ENCODE assay signal across 9 cellular contexts in the genomic region with DNA sequence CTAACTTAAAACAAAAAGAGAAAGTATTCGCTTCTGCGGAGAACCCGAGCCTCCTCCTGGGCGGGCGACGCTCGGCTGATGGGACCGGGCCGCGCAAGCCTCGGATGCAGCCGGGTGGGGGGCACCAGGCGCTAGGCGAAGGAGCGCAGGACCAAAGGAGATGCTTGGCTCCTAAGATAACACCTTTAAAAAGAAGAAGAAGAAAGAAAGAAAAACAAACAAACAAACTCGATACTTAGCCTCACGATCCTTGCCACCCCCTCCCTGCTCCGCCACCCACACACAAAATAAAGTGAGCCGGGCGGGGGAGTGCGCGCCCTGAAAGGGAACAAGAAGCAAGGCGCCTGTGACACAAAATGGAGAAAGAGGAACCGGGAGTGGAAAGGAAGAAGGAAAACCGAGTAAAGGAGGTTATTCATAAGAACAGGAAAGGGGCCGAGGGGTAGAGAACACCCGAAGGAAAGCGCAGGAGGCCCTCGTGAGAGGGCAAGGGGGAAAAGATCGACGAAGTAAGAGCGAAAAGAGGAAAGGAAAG. TPM values are rescaled to one million over a fixed set of nuclear protein-coding genes. Genes with fewer than 3 reads are reported as not detected.
DNase-seq lines count a peak whose midpoint lies in the region; ATAC-seq, FAIRE-seq and TF ChIP-seq lines count a peak whose summit lies in the region.
"Had no signal": no experiment of that assay in that cellular context is flagged by ENCODE, and none has a peak within 500 bp of the region (broad histone marks: within the 10 kb centered on the region; RNA-seq: fewer than 3 reads in every experiment).

No MANE protein-coding gene starts in this region.

- peak overlapping the region; percentile 97 for H3K4me2 ChIP-seq in KMS-11

- no peak for FAIRE-seq in kidney (lab: Jason Lieb, UNC)
- FAIRE-seq: colon had no signal

- peak; percentile 65 for DNase-seq in DMS53 treated with DMSO at 0.1 percent for 48 hours (lab: John Stamatoyannopoulos, UW; ENCODE audit: unreplicated experiment)
- peak; percentile 72 for DNase-seq in central memory CD4-positive, alpha-beta T cell
- DNase-seq in kidney, result peak; percentile 84
- DNase-seq in stimulated activated CD4-positive, alpha-beta T cell treated with anti-CD3 and anti-CD28 coated beads, Interleukin-12 subunit alpha, Interleukin-12 subunit beta, amount 100 ng/mL, for 48 hours (ENCODE audit: low read depth in 2 of 3, low spot score in 1 of 3), result peak; percentile 49 to 53 (median 49)
- DNase-seq in SJCRH30, result no peak

- H4K20me1 ChIP-seq in KMS-11 (ENCODE audit: insufficient read depth), result no peaks in the 10 kb centered on the region

- H3K9me3 ChIP-seq in kidney (ENCODE audit: control insufficient read depth in 1 of 2, low read length in 2 of 2), result no peaks in the 10 kb centered on the region
- no peaks in the 10 kb centered on the region for H3K9me3 ChIP-seq in SJCRH30 (replicated peaks)

- H3K9ac ChIP-seq in KMS-11, result peak overlapping the region; percentile 97
- peak overlapping the region; percentile 83 to 96 for H3K9ac ChIP-seq in kidney (ENCODE audit: low read length in 2 of 2)

- no peak overlapping the region for H3K4me3 ChIP-seq in KMS-11 (IDR thresholded peaks at IDR 0.05; ENCODE audit: insufficient read depth, low read depth, low read length)
- peak overlapping the region; percentile 85 to 91 for H3K4me3 ChIP-seq in kidney (ENCODE audit: low read length in 2 of 2)
- no peak overlapping the region for H3K4me3 ChIP-seq in SJCRH30

- peaks cover 47% of the 10 kb centered on the region for H3K4me1 ChIP-seq in KMS-11 (ENCODE audit: low read depth, poor library complexity, severe bottlenecking)
- no peaks in the 10 kb centered on the region for H3K4me1 ChIP-seq in kidney (ENCODE audit: control insufficient read depth in 1 of 2, insufficient read depth in 1 of 2, low read depth in 1 of 2, low read length in 2 of 2)
- H3K4me1 ChIP-seq in SJCRH30, result peaks cover 2% of the 10 kb centered on the region; the same call in 1 of the 2 replicates

- H3K36me3 ChIP-seq in KMS-11 (ENCODE audit: insufficient read depth), result no peaks in the 10 kb centered on the region
- H3K36me3 ChIP-seq in kidney (ENCODE audit: control insufficient read depth in 1 of 2, insufficient read depth in 2 of 2, low read length in 2 of 2), result no peaks in the 10 kb centered on the region
- H3K36me3 ChIP-seq in SJCRH30, result no peaks in the 10 kb centered on the region

- H3K79me2 ChIP-seq in KMS-11 (ENCODE audit: insufficient read depth, low read depth), result peaks cover 78% of the 10 kb centered on the region

- ATAC-seq in GM21619 (IDR thresholded peaks at IDR 0.05; ENCODE audit: unreplicated experiment), result peak; percentile 39

- TF ChIP-seq CTCF in KMS-11 (conservative IDR thresholded peaks at IDR 0.05; ENCODE audit: low read depth, low read length), result no peak
- TF ChIP-seq CTCF in VCaP (conservative IDR thresholded peaks at IDR 0.05), result no peak
- TF ChIP-seq CTCF in kidney (IDR thresholded peaks at IDR 0.05; ENCODE audit: borderline replicate concordance, extremely low read depth, insufficient read depth), result no peak

- H2AFZ ChIP-seq in KMS-11 (ENCODE audit: low read depth), result peak overlapping the region; percentile 50

- H3K27me3 ChIP-seq in KMS-11 (ENCODE audit: insufficient read depth, low read depth) (no peaks in the 10 kb centered on the region), SJCRH30 (no peaks in the 10 kb centered on the region)

- intact Hi-C loops in kidney (cut with DNase I), result no loop called here

- peak overlapping the region; percentile 95 for H3K27ac ChIP-seq in KMS-11
- peak overlapping the region; percentile 80 for H3K27ac ChIP-seq in VCaP
- H3K27ac ChIP-seq in kidney (ENCODE audit: low read depth in 2 of 2, low read length in 2 of 2), result peak overlapping the region; percentile 97
- no peak overlapping the region for H3K27ac ChIP-seq in SJCRH30

RNA-seq across cellular contexts. Expression of a gene that starts 34.0 kb away (rescaled TPM):
- not detected for total RNA-seq in kidney
- not detected for polyA plus RNA-seq in kidney (ENCODE audit: insufficient read depth, low read depth, low replicate concordance)
- not detected in 2 replicates for total RNA-seq in SJCRH30 (2014; rRNA removed; shearing (Covaris generic))

Comparison
In these comparisons a context has a peak if more than half of its experiments do, and no peak if none do; other contexts are left out.
1. DNase-seq: peak in DMS53 treated with DMSO at 0.1 percent for 48 hours (single experiment), central memory CD4-positive, alpha-beta T cell (single experiment), kidney (single experiment) and stimulated activated CD4-positive, alpha-beta T cell treated with anti-CD3 and anti-CD28 coated beads, Interleukin-12 subunit alpha, Interleukin-12 subunit beta, amount 100 ng/mL, for 48 hours (3 of 3); none in SJCRH30 (0 of 2).
2. H3K4me3 ChIP-seq: peak in kidney (2 of 2); none in KMS-11 (single experiment) and SJCRH30 (single experiment).